26 cellular contexts compared by ENCODE assay signal in genomic region chr7:116940689-116941088, GRCh38. TPM values are rescaled to one million over a fixed set of nuclear protein-coding genes. Genes with fewer than 3 reads are reported as not detected.
DNase-seq lines count a peak whose midpoint lies in the region; ATAC-seq, FAIRE-seq and TF ChIP-seq lines count a peak whose summit lies in the region.
"Had no signal": no experiment of that assay in that cellular context is flagged by ENCODE, and none has a peak within 500 bp of the region (broad histone marks: within the 10 kb centered on the region; RNA-seq: fewer than 3 reads in every experiment).

No MANE protein-coding gene starts in this region.

- peaks cover 19% of the 10 kb centered on the region for H3K27me3 Mint-ChIP-seq in activated CD4-positive, alpha-beta T cell treated with anti-CD3 and anti-CD28 coated beads, Interleukin-2, amount 10 ng/mL, durations not matched to agents 24 days and 14 days
- no peaks in the 10 kb centered on the region for H3K27me3 Mint-ChIP-seq in osteocyte (ENCODE audit: unreplicated experiment)

- peak; percentile 29 for DNase-seq in activated CD4-positive, alpha-beta T cell treated with anti-CD3 and anti-CD28 coated beads, Interleukin-2, amount 10 ng/mL, durations not matched to agents 24 days and 14 days
- no peak for DNase-seq in activated CD4-positive, alpha-beta T cell treated with anti-CD3 and anti-CD28 coated beads for 48 hours
- DNase-seq in IMR-90 (no peak), endothelial cell of umbilical vein (ENCODE audit: low read depth, low spot score) (no peak), prostate gland (ENCODE audit: low spot score) (no peak), osteocyte (ENCODE audit: extremely low spot score, unreplicated experiment) (no peak)
- DNase-seq: BE2C; C1 segment of cervical spinal cord; CD4-positive, alpha-beta memory T cell; CD4-positive, CD25-positive, alpha-beta regulatory T cell; CD8-positive, alpha-beta memory T cell; COR-L47; DMS 273 treated with DMSO at 0.1 percent for 48 hours; DMS153; DMS53; DMS79; DND-41; EL; GDM1 had no signal

- POLR2A ChIA-PET in IMR-90 (lab: Charles Lee; ENCODE audit: unreplicated experiment) = no interaction called here
- POLR2A ChIA-PET in endothelial cell of umbilical vein (lab: Charles Lee) = interaction anchor here (0.5 kb wide), 1 partner anchor 49 kb away, joined by 3 read pairs; no protein-coding TSS in a partner anchor

- FAIRE-seq in endothelial cell of umbilical vein (lab: Jason Lieb, UNC) = peak; percentile 15
- FAIRE-seq: A549, GM12878, GM12892, GM18507 had no signal

- H3K14ac ChIP-seq in IMR-90 (replicated peaks; ENCODE audit: low read depth, low read length) = no peak overlapping the region

- no CpG with 5 or more reads among the region's 8 CpGs for WGBS in IMR-90 (ENCODE audit: extremely low coverage in 2 of 2, insufficient read length in 1 of 2), 2 experiments
- WGBS in prostate gland = 81% methylated on average over 8 of the region's 8 CpGs

- TF ChIP-seq POLR2A in IMR-90 (IDR thresholded peaks at IDR 0.05; ENCODE audit: low read depth, low read length) (no peak), endothelial cell of umbilical vein (IDR thresholded peaks at IDR 0.05; ENCODE audit: low read depth, low read length) (no peak), prostate gland (IDR thresholded peaks at IDR 0.05) (no peak)

- H2AK5ac ChIP-seq in IMR-90 (ENCODE audit: low read depth, low read length) = no peak overlapping the region

- H3K4me1 ChIP-seq in IMR-90 (ENCODE audit: control insufficient read depth, insufficient read depth, low read length) = peaks cover 4% of the 10 kb centered on the region
- H3K4me1 ChIP-seq in endothelial cell of umbilical vein (ENCODE audit: control insufficient read depth, extremely low read depth, insufficient read depth, low read length) = no peaks in the 10 kb centered on the region
- no peaks in the 10 kb centered on the region for H3K4me1 ChIP-seq in prostate gland (replicated peaks)
- H3K4me1 ChIP-seq: A549, BE2C, BLaER1 had no signal

- H3K4ac ChIP-seq in IMR-90 (ENCODE audit: low read depth, low read length) = no peak overlapping the region

- no peaks in the 10 kb centered on the region for H3K9me3 Mint-ChIP-seq in activated CD4-positive, alpha-beta T cell treated with anti-CD3 and anti-CD28 coated beads, Interleukin-2, amount 10 ng/mL, durations not matched to agents 24 days and 14 days
- H3K9me3 Mint-ChIP-seq in osteocyte (ENCODE audit: unreplicated experiment) = no peaks in the 10 kb centered on the region
- H3K9me3 Mint-ChIP-seq: CD14-positive monocyte; CD4-positive, CD25-positive, alpha-beta regulatory T cell had no signal

- no peak overlapping the region for H3K56ac ChIP-seq in IMR-90 (ENCODE audit: extremely low read depth, insufficient read depth, low read length)

- no peaks in the 10 kb centered on the region for H4K20me1 ChIP-seq in IMR-90 (ENCODE audit: insufficient read depth, low read length)
- H4K20me1 ChIP-seq in endothelial cell of umbilical vein (replicated peaks; ENCODE audit: control insufficient read depth, extremely low read depth, insufficient read depth, low read length) = no peaks in the 10 kb centered on the region
- H4K20me1 ChIP-seq: BLaER1 had no signal

- H3K23ac ChIP-seq in IMR-90 (ENCODE audit: low read depth, low read length) = no peak overlapping the region

- dilution Hi-C loops in IMR-90 (cut with HindIII; ENCODE audit: low sequenced_read_pairs, unreplicated experiment) = no loop called here
- dilution Hi-C loops in endothelial cell of umbilical vein (cut with MboI; ENCODE audit: extremely low pct_ligation_motif_present, low sequenced_read_pairs) = no loop called here

- H3K4me1 Mint-ChIP-seq in activated CD4-positive, alpha-beta T cell treated with anti-CD3 and anti-CD28 coated beads, Interleukin-2, amount 10 ng/mL, durations not matched to agents 24 days and 14 days = peaks cover 2% of the 10 kb centered on the region
- no peaks in the 10 kb centered on the region for H3K4me1 Mint-ChIP-seq in osteocyte (ENCODE audit: unreplicated experiment)
- H3K4me1 Mint-ChIP-seq: CD4-positive, alpha-beta memory T cell; CD4-positive, CD25-positive, alpha-beta regulatory T cell; CD8-positive, alpha-beta memory T cell had no signal

- no peak overlapping the region for H2BK20ac ChIP-seq in IMR-90 (ENCODE audit: low read depth, low read length)

- in situ Hi-C loops in IMR-90 (cut with MboI; ENCODE audit: low sequenced_read_pairs) = loop anchor here (25.0 kb wide), 1 partner anchor 772 kb away; no protein-coding TSS in a partner anchor

- no peak overlapping the region for H2BK120ac ChIP-seq in IMR-90 (ENCODE audit: low read depth, low read length)

- TF ChIP-seq RAD21 in IMR-90 (IDR thresholded peaks at IDR 0.05; ENCODE audit: low read length) = no peak

- no peaks in the 10 kb centered on the region for H3K79me1 ChIP-seq in IMR-90 (ENCODE audit: low read depth in 1 of 2, low read length in 2 of 2)

- no peaks in the 10 kb centered on the region for H3K36me3 Mint-ChIP-seq in activated CD4-positive, alpha-beta T cell treated with anti-CD3 and anti-CD28 coated beads, Interleukin-2, amount 10 ng/mL, durations not matched to agents 24 days and 14 days (ENCODE audit: low read depth)
- no peaks in the 10 kb centered on the region for H3K36me3 Mint-ChIP-seq in osteocyte (ENCODE audit: unreplicated experiment)
- H3K36me3 Mint-ChIP-seq: CD14-positive monocyte; CD4-positive, alpha-beta memory T cell; CD4-positive, CD25-positive, alpha-beta regulatory T cell; CD8-positive, alpha-beta memory T cell had no signal

- no peak overlapping the region for H3K4me3 Mint-ChIP-seq in activated CD4-positive, alpha-beta T cell treated with anti-CD3 and anti-CD28 coated beads, Interleukin-2, amount 10 ng/mL, durations not matched to agents 24 days and 14 days
- H3K4me3 Mint-ChIP-seq in osteocyte (ENCODE audit: unreplicated experiment) = no peak overlapping the region
- H3K4me3 Mint-ChIP-seq: CD14-positive monocyte; CD4-positive, alpha-beta memory T cell; CD4-positive, CD25-positive, alpha-beta regulatory T cell; CD8-positive, alpha-beta memory T cell had no signal

- H3K79me2 ChIP-seq in endothelial cell of umbilical vein (ENCODE audit: control insufficient read depth, insufficient read depth, low read length) = no peaks in the 10 kb centered on the region

- H3K27ac ChIP-seq in IMR-90 (ENCODE audit: insufficient read depth, low read length) (no peak overlapping the region), endothelial cell of umbilical vein (ENCODE audit: insufficient read depth, low read depth, low read length) (no peak overlapping the region), prostate gland (no peak overlapping the region)
- H3K27ac ChIP-seq: 22Rv1, A549, BLaER1 had no signal

- no peak overlapping the region for H3K9ac ChIP-seq in IMR-90 (ENCODE audit: low read depth, low read length)
- no peak overlapping the region for H3K9ac ChIP-seq in endothelial cell of umbilical vein (replicated peaks; ENCODE audit: extremely low read depth, insufficient read depth, low read length)
- H3K9ac ChIP-seq: BLaER1 had no signal

- no TSS peak for BruUV-seq in IMR-90 (replicated peaks; lab: Mats Ljungman, UMichigan)
- BruUV-seq in endothelial cell of umbilical vein (replicated peaks; lab: Mats Ljungman, UMichigan) = no TSS peak

- no peak overlapping the region for H3K27ac Mint-ChIP-seq in activated CD4-positive, alpha-beta T cell treated with anti-CD3 and anti-CD28 coated beads, Interleukin-2, amount 10 ng/mL, durations not matched to agents 24 days and 14 days
- H3K27ac Mint-ChIP-seq in osteocyte (ENCODE audit: unreplicated experiment) = no peak overlapping the region
- H3K27ac Mint-ChIP-seq: CD14-positive monocyte; CD4-positive, alpha-beta memory T cell; CD4-positive, CD25-positive, alpha-beta regulatory T cell; CD8-positive, alpha-beta memory T cell had no signal

- ATAC-seq in IMR-90 (ENCODE audit: low read depth) = peak; percentile 24; the same call in 1 of the 2 replicates
- ATAC-seq: A549, GM12878 had no signal

- no peak overlapping the region for H4K8ac ChIP-seq in IMR-90 (ENCODE audit: low read depth in 2 of 2, low read length in 2 of 2)

- no peak overlapping the region for H3K18ac ChIP-seq in IMR-90 (ENCODE audit: low read depth, low read length)

- H4K5ac ChIP-seq in IMR-90 (ENCODE audit: low read depth, low read length) = no peak overlapping the region

- TF ChIP-seq CTCF in IMR-90 (conservative IDR thresholded peaks at IDR 0.05; ENCODE audit: low read depth, low read length) = no peak
- no peak for TF ChIP-seq CTCF in endothelial cell of umbilical vein (IDR thresholded peaks at IDR 0.05; ENCODE audit: extremely low read depth in 1 of 2, insufficient read depth in 1 of 2, low read depth in 1 of 2, low read length in 2 of 2)
- no peak for TF ChIP-seq CTCF in prostate gland (IDR thresholded peaks at IDR 0.05)
- no peak for TF ChIP-seq CTCF in osteocyte (IDR thresholded peaks at IDR 0.05)

- intact Hi-C loops in activated CD4-positive, alpha-beta T cell treated with anti-CD3 and anti-CD28 coated beads, Interleukin-2, amount 10 ng/mL, durations not matched to agents 24 days and 14 days (cut with micrococcal nuclease) = no loop called here
- intact Hi-C loops in IMR-90 (cut with micrococcal nuclease) (no loop called here), endothelial cell of umbilical vein (cut with micrococcal nuclease) (no loop called here), prostate gland (cut with DNase I) (no loop called here)

- H3K4me2 ChIP-seq in IMR-90 (ENCODE audit: low read depth, low read length) = no peak overlapping the region
- H3K4me2 ChIP-seq in endothelial cell of umbilical vein (ENCODE audit: insufficient read depth, low read length) = no peak overlapping the region
- H3K4me2 ChIP-seq: A549, BLaER1 had no signal

- H3K9me3 ChIP-seq in IMR-90 (ENCODE audit: control insufficient read depth, insufficient read depth, low read length) (no peaks in the 10 kb centered on the region), endothelial cell of umbilical vein (replicated peaks; ENCODE audit: control insufficient read depth, insufficient read depth, low read length) (no peaks in the 10 kb centered on the region), prostate gland (no peaks in the 10 kb centered on the region)
- H3K9me3 ChIP-seq: A549, BE2C, BLaER1 had no signal

- H3K36me3 ChIP-seq in IMR-90 (ENCODE audit: control insufficient read depth, insufficient read depth, low read length) = no peaks in the 10 kb centered on the region
- no peaks in the 10 kb centered on the region for H3K36me3 ChIP-seq in endothelial cell of umbilical vein (ENCODE audit: control insufficient read depth in 2 of 2, extremely low read depth in 1 of 2, insufficient read depth in 2 of 2, low read length in 2 of 2)
- H3K36me3 ChIP-seq in prostate gland = no peaks in the 10 kb centered on the region
- H3K36me3 ChIP-seq: BE2C, BLaER1 had no signal

- H2AFZ ChIP-seq in IMR-90 (replicated peaks; ENCODE audit: low read length, poor library complexity) = no peak overlapping the region
- no peak overlapping the region for H2AFZ ChIP-seq in endothelial cell of umbilical vein (ENCODE audit: low read depth, low read length)

- H3K4me3 ChIP-seq in IMR-90 (ENCODE audit: insufficient read depth, low read depth, low read length) = no peak overlapping the region
- no peak overlapping the region for H3K4me3 ChIP-seq in endothelial cell of umbilical vein (replicated peaks in 1 of 3; ENCODE audit: insufficient read depth in 1 of 3, low read depth in 1 of 3, low read length in 3 of 3)
- no peak overlapping the region for H3K4me3 ChIP-seq in prostate gland
- H3K4me3 ChIP-seq: A549, BLaER1, GM12878 had no signal

- H3K9me1 ChIP-seq in IMR-90 (ENCODE audit: insufficient read depth, low read length) (0 out of 2 replicates have a peak, but pooled peaks cover 3% of the 10 kb centered on the region), endothelial cell of umbilical vein (replicated peaks; ENCODE audit: control insufficient read depth, extremely low read depth, insufficient read depth, low read length) (no peaks in the 10 kb centered on the region)

- H4K91ac ChIP-seq in IMR-90 (ENCODE audit: insufficient read depth, low read depth, low read length) = no peak overlapping the region

- H2BK15ac ChIP-seq in IMR-90 (ENCODE audit: low read depth, low read length) = no peak overlapping the region

- H2BK5ac ChIP-seq in IMR-90 (ENCODE audit: low read depth, low read length, poor library complexity, severe bottlenecking) = no peak overlapping the region

- CTCF ChIA-PET in IMR-90 (lab: Yijun Ruan, JAX) = no interaction called here
- CTCF ChIA-PET in endothelial cell of umbilical vein (lab: Charles Lee) = interaction anchor here (1.3 to 2.1 kb wide), 3 partner anchors 9 to 48 kb away, joined by 6 to 11 read pairs (median 10); no protein-coding TSS in a partner anchor

- no peak overlapping the region for H2AK9ac ChIP-seq in IMR-90 (replicated peaks; ENCODE audit: low read depth, low read length, poor library complexity)

- peaks cover 2% of the 10 kb centered on the region for H3K27me3 ChIP-seq in IMR-90 (ENCODE audit: control insufficient read depth, insufficient read depth, low read length)
- H3K27me3 ChIP-seq in endothelial cell of umbilical vein (ENCODE audit: control insufficient read depth in 2 of 2, insufficient read depth in 2 of 2, low read length in 2 of 2) = peaks cover 1 to 4% of the 10 kb centered on the region in 2 experiments
- no peaks in the 10 kb centered on the region for H3K27me3 ChIP-seq in prostate gland (replicated peaks; ENCODE audit: insufficient read depth)
- H3K27me3 ChIP-seq: BE2C, BLaER1 had no signal

RNA-seq across cellular contexts. Expression of gene ST7, which starts 12.6 kb away (rescaled TPM):
- total RNA-seq in activated CD4-positive, alpha-beta T cell treated with anti-CD3 and anti-CD28 coated beads, Interleukin-2, amount 10 ng/mL, durations not matched to agents 24 days and 14 days = 4.6 and 5.5 TPM in 2 replicates
- total RNA-seq in IMR-90 (2012; rRNA removed) = 25.3 and 26.0 TPM in 2 replicates
- polyA plus RNA-seq in IMR-90 (2012; rRNA removed) = 17.8 and 18.6 TPM in 2 replicates
- polyA plus RNA-seq in IMR-90 (2012; cell fraction: cytosol; rRNA removed) = 6.4 and 10.2 TPM in 2 replicates
- 9.2 and 54.0 TPM in 2 replicates for polyA plus RNA-seq in IMR-90 (2012; cell fraction: nucleus; rRNA removed; ENCODE audit: low replicate concordance)
- 22.6 and 24.9 TPM in 2 replicates for total RNA-seq in endothelial cell of umbilical vein
- polyA plus RNA-seq in endothelial cell of umbilical vein = 18.4 and 18.6 TPM in 2 replicates
- polyA plus RNA-seq in endothelial cell of umbilical vein (2011; cell fraction: cytosol; rRNA removed) = 17.6 and 18.5 TPM in 2 replicates
- 33.9 and 35.7 TPM in 2 replicates for polyA plus RNA-seq in endothelial cell of umbilical vein (2011; cell fraction: nucleus; rRNA removed)
- polyA plus RNA-seq in endothelial cell of umbilical vein (2012) = 17.2 and 20.6 TPM in 2 replicates
- polyA minus RNA-seq in endothelial cell of umbilical vein = 33.8 and 39.2 TPM in 2 replicates
- 30.7 TPM for polyA minus RNA-seq in endothelial cell of umbilical vein (2011; cell fraction: cytosol; rRNA and poly(A)+ RNA removed)
- 75.4 and 81.3 TPM in 2 replicates for polyA minus RNA-seq in endothelial cell of umbilical vein (2011; cell fraction: nucleus; rRNA and poly(A)+ RNA removed)
- total RNA-seq in prostate gland = 10 to 100 TPM; 18.7 to 27.5 TPM
- 68.5 and 72.7 TPM in 2 replicates for total RNA-seq in osteocyte
